In genomic region chr20:50308513-50309279, GRCh38 we compare ENCODE assay signal across 8 cellular contexts.
A peak's percentile ranks its signal among the peaks of the same experiment; 100 is the strongest.
DNase-seq lines count a peak whose midpoint lies in the region; ATAC-seq, FAIRE-seq and TF ChIP-seq lines count a peak whose summit lies in the region.

No MANE protein-coding gene starts in this region.

- intact Hi-C loops in pancreas (cut with DNase I) = no loop called here

- no peak for FAIRE-seq in pancreas (lab: Jason Lieb, UNC)

- TF ChIP-seq CTCF in WI38 (IDR thresholded peaks at IDR 0.05; ENCODE audit: low read depth, low read length) (no peak), cardiac muscle cell (IDR thresholded peaks at IDR 0.05; ENCODE audit: low read depth, low read length) (peak; percentile 17), pancreas (IDR thresholded peaks at IDR 0.05) (no peak)

- H3K9me3 ChIP-seq in cardiac muscle cell (ENCODE audit: low read depth) (no peaks in the 10 kb centered on the region), pancreas (no peaks in the 10 kb centered on the region)

- H3K36me3 ChIP-seq in cardiac muscle cell (no peaks in the 10 kb centered on the region), pancreas (no peaks in the 10 kb centered on the region)

- DNase-seq in HT-29 (ENCODE audit: low spot score) (peak; percentile 49), cardiac muscle cell (ENCODE audit: low read depth in 1 of 2, low spot score in 1 of 2) (peak; percentile 16 to 99), pancreas (peak; percentile 63 to 82 (median 74))
- no peak for DNase-seq in stimulated activated CD4-positive, alpha-beta T cell treated with anti-CD3 and anti-CD28 coated beads, Interleukin-4, amount 100 ng/mL, for 1 hour

- no peak overlapping the region for H3K27ac ChIP-seq in cardiac muscle cell
- H3K27ac ChIP-seq in pancreas = peak overlapping the region in 2 of 4 donors; percentile 74 to 88

- H3K4me1 ChIP-seq in cardiac muscle cell (ENCODE audit: low read depth) (peaks cover 6% of the 10 kb centered on the region), pancreas (peaks cover 0 to 37% (median 10%) of the 10 kb centered on the region in 3 donors)

- H3K4me3 ChIP-seq in WI38 (ENCODE audit: low read depth, low read length) (peak overlapping the region; percentile 16; the same call in 1 of the 2 replicates), cardiac muscle cell (no peak overlapping the region), pancreas (no peak overlapping the region)

- ATAC-seq in pancreas (peak; percentile 27 to 70 (median 56)), GM19463 (IDR thresholded peaks at IDR 0.05; ENCODE audit: unreplicated experiment) (no peak), HG02884 (IDR thresholded peaks at IDR 0.05; ENCODE audit: unreplicated experiment) (no peak), HG03457 (IDR thresholded peaks at IDR 0.05; ENCODE audit: unreplicated experiment) (no peak)

- 26 to 33% methylated on average over 16 to 20 of the region's 20 CpGs for WGBS in pancreas, 2 donors

- H3K27me3 ChIP-seq in cardiac muscle cell (no peaks in the 10 kb centered on the region), pancreas (no peaks in the 10 kb centered on the region)

Comparison
In these comparisons a context has a peak if more than half of its experiments do, and no peak if none do; other contexts are left out.
1. ATAC-seq: peak in pancreas (4 of 4); none in GM19463 (single experiment), HG02884 (single experiment) and HG03457 (single experiment).